In the genomic region with DNA sequence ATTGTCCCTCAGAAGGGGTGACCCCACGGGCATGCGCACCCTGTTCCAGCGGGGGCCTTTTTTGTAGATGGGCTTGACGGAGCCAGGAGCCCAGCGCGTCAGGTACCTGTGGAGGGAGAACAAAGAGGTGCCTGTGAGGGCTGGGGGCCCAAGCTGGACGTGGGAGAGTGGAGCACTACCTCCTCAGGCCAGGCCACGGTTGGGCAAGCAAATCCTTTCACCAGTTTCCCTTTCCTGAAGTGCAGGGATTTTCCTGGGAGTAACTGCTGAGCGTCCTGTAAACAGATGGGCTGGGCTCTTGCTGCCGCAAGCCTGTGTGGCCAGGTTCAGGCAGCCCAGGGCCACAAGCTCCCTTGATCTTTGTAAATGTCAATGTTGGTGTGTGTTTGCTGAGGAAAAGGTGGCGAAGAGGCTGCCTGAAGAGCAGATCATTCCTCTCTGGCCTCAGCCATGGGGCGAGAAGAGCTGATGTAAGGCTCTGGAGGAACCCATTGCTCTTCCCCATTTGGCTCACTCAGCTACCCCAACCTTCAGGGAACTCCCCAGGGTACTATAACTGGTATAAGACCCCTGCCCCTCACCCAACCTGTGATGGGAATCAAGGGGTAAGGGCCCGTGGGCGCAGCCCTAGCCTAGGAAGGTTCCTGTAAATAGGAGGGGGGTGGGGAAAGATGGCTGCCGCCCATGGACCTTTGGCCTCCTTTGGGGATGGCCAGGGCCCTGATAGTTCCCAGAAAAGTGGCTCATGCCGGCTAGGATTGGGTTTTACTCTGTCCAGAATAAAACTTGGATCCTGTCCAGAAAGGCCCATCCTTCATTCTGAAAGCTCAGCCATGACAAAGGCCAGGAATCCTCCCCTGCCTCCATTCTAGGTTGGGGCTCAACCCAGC, we compare ENCODE assay signal across 21 cellular contexts. TPM values are rescaled to one million over a fixed set of nuclear protein-coding genes. Genes with fewer than 3 reads are reported as not detected.
DNase-seq lines count a peak whose midpoint lies in the region; ATAC-seq, FAIRE-seq and TF ChIP-seq lines count a peak whose summit lies in the region.
"Had no signal": no experiment of that assay in that cellular context is flagged by ENCODE, and none has a peak within 500 bp of the region (broad histone marks: within the 10 kb centered on the region; RNA-seq: fewer than 3 reads in every experiment).

No MANE protein-coding gene starts in this region.

- H3K9ac ChIP-seq in subcutaneous abdominal adipose tissue (ENCODE audit: low read length in 5 of 5), result peak overlapping the region in 2 of 5 donors; percentile 38 to 52

- no peaks in the 10 kb centered on the region for H3K9me3 ChIP-seq in subcutaneous abdominal adipose tissue (ENCODE audit: control insufficient read depth in 5 of 5, low read length in 5 of 5)
- H3K9me3 ChIP-seq: A549, SJSA1, suprapubic skin had no signal

- intact Hi-C loops in activated CD4-positive, alpha-beta T cell treated with anti-CD3 and anti-CD28 coated beads, Interleukin-2, amount 10 ng/mL, durations not matched to agents 24 days and 14 days (cut with micrococcal nuclease), result loop anchor here (2.0 kb wide), 1 partner anchor 37 kb away; the partner anchor contains the start of gene MAD2L1BP

- no peaks in the 10 kb centered on the region for H3K9me3 Mint-ChIP-seq in activated CD4-positive, alpha-beta T cell treated with anti-CD3 and anti-CD28 coated beads, Interleukin-2, amount 10 ng/mL, durations not matched to agents 24 days and 14 days
- H3K9me3 Mint-ChIP-seq in effector memory CD8-positive, alpha-beta T cell, result no peaks in the 10 kb centered on the region
- H3K9me3 Mint-ChIP-seq in nephron, result no peaks in the 10 kb centered on the region
- H3K9me3 Mint-ChIP-seq: T-helper 2 cell treated with Interferon-gamma antibody and Interleukin-4, amounts not matched to agents 5 μg/mL and 100 μg/mL, for 36 hours had no signal

- peak overlapping the region; percentile 41 for H3K27ac Mint-ChIP-seq in activated CD4-positive, alpha-beta T cell treated with anti-CD3 and anti-CD28 coated beads, Interleukin-2, amount 10 ng/mL, durations not matched to agents 24 days and 14 days
- peak overlapping the region; percentile 15 to 46 for H3K27ac Mint-ChIP-seq in effector memory CD8-positive, alpha-beta T cell
- H3K27ac Mint-ChIP-seq in nephron, result peak overlapping the region; percentile 97 to 99 (median 98)
- H3K27ac Mint-ChIP-seq: T-helper 2 cell treated with Interferon-gamma antibody and Interleukin-4, amounts not matched to agents 5 μg/mL and 100 μg/mL, for 36 hours had no signal

- DNase-seq in activated CD4-positive, alpha-beta T cell treated with anti-CD3 and anti-CD28 coated beads, Interleukin-2, amount 10 ng/mL, durations not matched to agents 24 days and 14 days, result no peak
- no peak for DNase-seq in activated CD4-positive, alpha-beta T cell treated with anti-CD3 and anti-CD28 coated beads for 4 hours
- no peak for DNase-seq in effector memory CD8-positive, alpha-beta T cell
- DNase-seq in OCI-M2 (lab: John Stamatoyannopoulos, UW; ENCODE audit: unreplicated experiment) (no peak), GM12892 (ENCODE audit: insufficient read length) (no peak), NCI-H128 (lab: John Stamatoyannopoulos, UW; ENCODE audit: unreplicated experiment) (no peak)
- DNase-seq: activated CD8-positive, alpha-beta memory T cell treated with anti-CD3 and anti-CD28 coated beads, Interleukin-2, amount 50 U/mL, for 48 hours; activated naive CD4-positive, alpha-beta T cell; DMS 273 treated with DMSO at 0.1 percent for 48 hours; hippocampal formation; NCI-H1436; NCI-H2171 treated with DMSO at 0.1 percent for 48 hours; NCI-H774; PC-9 had no signal

- H3K27ac ChIP-seq in subcutaneous abdominal adipose tissue (ENCODE audit: low read depth, low read length), result peak overlapping the region; percentile 61
- H3K27ac ChIP-seq: A549, SJSA1, suprapubic skin had no signal

- no peak overlapping the region for H3K4me3 ChIP-seq in subcutaneous abdominal adipose tissue (ENCODE audit: low read depth in 1 of 5, low read length in 5 of 5)
- H3K4me3 ChIP-seq: A549, PC-9, SJSA1, suprapubic skin had no signal

- H3K36me3 ChIP-seq in subcutaneous abdominal adipose tissue (ENCODE audit: control insufficient read depth in 5 of 5, insufficient read depth in 5 of 5, low read length in 5 of 5), result peaks cover 0 to 63% (median 49%) of the 10 kb centered on the region in 5 donors

- TF ChIP-seq POLR2A in GM12892 (IDR thresholded peaks at IDR 0.05; ENCODE audit: low read depth, low read length), result no peak

- H3K4me1 Mint-ChIP-seq in activated CD4-positive, alpha-beta T cell treated with anti-CD3 and anti-CD28 coated beads, Interleukin-2, amount 10 ng/mL, durations not matched to agents 24 days and 14 days, result peaks cover 37% of the 10 kb centered on the region
- H3K4me1 Mint-ChIP-seq in effector memory CD8-positive, alpha-beta T cell (ENCODE audit: low read depth in 2 of 2), result peaks cover 12 to 15% of the 10 kb centered on the region in 2 donors
- peaks cover 74% of the 10 kb centered on the region for H3K4me1 Mint-ChIP-seq in nephron

- H3K27me3 Mint-ChIP-seq in activated CD4-positive, alpha-beta T cell treated with anti-CD3 and anti-CD28 coated beads, Interleukin-2, amount 10 ng/mL, durations not matched to agents 24 days and 14 days, result no peaks in the 10 kb centered on the region
- H3K27me3 Mint-ChIP-seq in effector memory CD8-positive, alpha-beta T cell, result no peaks in the 10 kb centered on the region
- H3K27me3 Mint-ChIP-seq in nephron (ENCODE audit: low read depth), result no peaks in the 10 kb centered on the region

- H3K27me3 ChIP-seq in subcutaneous abdominal adipose tissue (ENCODE audit: control insufficient read depth in 5 of 5, insufficient read depth in 4 of 5, low read length in 5 of 5), result no peaks in the 10 kb centered on the region
- H3K27me3 ChIP-seq: SJSA1, suprapubic skin had no signal

- no peak for ATAC-seq in effector memory CD8-positive, alpha-beta T cell (replicated peaks)
- ATAC-seq: A549; activated CD4-positive, CD25-positive, alpha-beta regulatory T cell treated with anti-CD3 and anti-CD28 coated beads, Interleukin-2, amount 50 U/mL, for 24 hours had no signal

- H3K36me3 Mint-ChIP-seq in activated CD4-positive, alpha-beta T cell treated with anti-CD3 and anti-CD28 coated beads, Interleukin-2, amount 10 ng/mL, durations not matched to agents 24 days and 14 days (ENCODE audit: low read depth), result peaks cover 33% of the 10 kb centered on the region
- H3K36me3 Mint-ChIP-seq in effector memory CD8-positive, alpha-beta T cell (ENCODE audit: insufficient read depth), result peaks cover 38% of the 10 kb centered on the region
- peaks cover 45% of the 10 kb centered on the region for H3K36me3 Mint-ChIP-seq in nephron (ENCODE audit: low read depth)

- H3K4me1 ChIP-seq in subcutaneous abdominal adipose tissue (ENCODE audit: control insufficient read depth in 5 of 5, insufficient read depth in 5 of 5, low read length in 5 of 5), result peaks cover 13 to 68% (median 65%) of the 10 kb centered on the region in 5 donors

- no peak overlapping the region for H3K4me3 Mint-ChIP-seq in activated CD4-positive, alpha-beta T cell treated with anti-CD3 and anti-CD28 coated beads, Interleukin-2, amount 10 ng/mL, durations not matched to agents 24 days and 14 days
- no peak overlapping the region for H3K4me3 Mint-ChIP-seq in effector memory CD8-positive, alpha-beta T cell
- no peak overlapping the region for H3K4me3 Mint-ChIP-seq in nephron
- H3K4me3 Mint-ChIP-seq: T-helper 2 cell treated with Interferon-gamma antibody and Interleukin-4, amounts not matched to agents 5 μg/mL and 100 μg/mL, for 36 hours had no signal

- no peak for FAIRE-seq in GM12892 (lab: Jason Lieb, UNC)
- FAIRE-seq: A549 had no signal

- TF ChIP-seq CTCF in nephron (IDR thresholded peaks at IDR 0.05; ENCODE audit: unreplicated experiment in 3 of 3), result no peak

RNA-seq across cellular contexts. Expression of gene MRPS18A, which starts 15.5 kb away (rescaled TPM):
- total RNA-seq in activated CD4-positive, alpha-beta T cell treated with anti-CD3 and anti-CD28 coated beads, Interleukin-2, amount 10 ng/mL, durations not matched to agents 24 days and 14 days, result 47.4 and 50.1 TPM in 2 replicates
- polyA plus RNA-seq in GM12892 (2012; ENCODE audit: missing spikeins), result 49.1 TPM

RNA-seq across cellular contexts. Expression of gene RSPH9, which starts 27.2 kb away (rescaled TPM):
- total RNA-seq in activated CD4-positive, alpha-beta T cell treated with anti-CD3 and anti-CD28 coated beads, Interleukin-2, amount 10 ng/mL, durations not matched to agents 24 days and 14 days, result not detected in 2 replicates
- polyA plus RNA-seq in GM12892 (2012; ENCODE audit: missing spikeins), result 0.57 TPM
- total RNA-seq: PC-9, SJSA1 had no signal

RNA-seq across cellular contexts. Expression of gene MAD2L1BP, which starts 36.4 kb away (rescaled TPM):
- total RNA-seq in activated CD4-positive, alpha-beta T cell treated with anti-CD3 and anti-CD28 coated beads, Interleukin-2, amount 10 ng/mL, durations not matched to agents 24 days and 14 days, result 36.3 and 40.2 TPM in 2 replicates
- 23.8 TPM for polyA plus RNA-seq in GM12892 (2012; ENCODE audit: missing spikeins)

RNA-seq across cellular contexts. Expression of gene GTPBP2, which starts 43.0 kb away (rescaled TPM):
- 69.4 and 70.3 TPM in 2 replicates for total RNA-seq in activated CD4-positive, alpha-beta T cell treated with anti-CD3 and anti-CD28 coated beads, Interleukin-2, amount 10 ng/mL, durations not matched to agents 24 days and 14 days
- polyA plus RNA-seq in GM12892 (2012; ENCODE audit: missing spikeins), result 39.3 TPM

Comparison
In these comparisons a context has a peak if more than half of its experiments do, and no peak if none do; other contexts are left out.
1. H3K27ac Mint-ChIP-seq: peak in every context shown above with its lines; median percentile 98 in nephron; 41 in activated CD4-positive, alpha-beta T cell treated with anti-CD3 and anti-CD28 coated beads, Interleukin-2, amount 10 ng/mL, durations not matched to agents 24 days and 14 days; 30 in effector memory CD8-positive, alpha-beta T cell.